10 cellular contexts compared by ENCODE assay signal in genomic region chr1:108644984-108645383, GRCh38. TPM values are rescaled to one million over a fixed set of nuclear protein-coding genes. Genes with fewer than 3 reads are reported as not detected.
DNase-seq lines count a peak whose midpoint lies in the region; ATAC-seq and TF ChIP-seq lines count a peak whose summit lies in the region.
"Had no signal": no experiment of that assay in that cellular context is flagged by ENCODE, and none has a peak within 500 bp of the region (broad histone marks: within the 10 kb centered on the region; RNA-seq: fewer than 3 reads in every experiment).

No MANE protein-coding gene starts in this region.

- H4K8ac ChIP-seq in mesenchymal stem cell (ENCODE audit: low read length): no peak overlapping the region

- dilution Hi-C loops in mammary epithelial cell (cut with HindIII; ENCODE audit: low sequenced_read_pairs): no loop called here

- ATAC-seq in activated T-helper 17 cell treated with anti-CD3 and anti-CD28 coated beads, Interleukin-2, amount 50 U/mL, for 72 hours (replicated peaks): peak; percentile 52
- peak; percentile 4 for ATAC-seq in upper lobe of right lung
- ATAC-seq: psoas muscle had no signal

- H3K9me3 ChIP-seq in mesenchymal stem cell (ENCODE audit: control insufficient read depth, low read length) (no peaks in the 10 kb centered on the region), upper lobe of right lung (no peaks in the 10 kb centered on the region), mammary epithelial cell (replicated peaks; ENCODE audit: insufficient read depth, low read length) (no peaks in the 10 kb centered on the region)
- H3K9me3 ChIP-seq: psoas muscle had no signal

- H3K4me2 ChIP-seq in mesenchymal stem cell (ENCODE audit: low read length, poor library complexity, severe bottlenecking) (no peak overlapping the region), mammary epithelial cell (ENCODE audit: insufficient read depth, low read depth, low read length) (no peak overlapping the region)

- peaks cover 28% of the 10 kb centered on the region for H3K36me3 Mint-ChIP-seq in activated T-helper 17 cell treated with anti-CD3 and anti-CD28 coated beads, Interleukin-2, amount 50 U/mL, for 72 hours (ENCODE audit: low read depth)

- no peaks in the 10 kb centered on the region for H4K20me1 ChIP-seq in mammary epithelial cell (ENCODE audit: insufficient read depth, low read length)

- TF ChIP-seq CTCF in upper lobe of right lung (IDR thresholded peaks at IDR 0.05) (no peak), mammary epithelial cell (conservative IDR thresholded peaks at IDR 0.05 in 1 of 2, IDR thresholded peaks at IDR 0.05 in 1 of 2; ENCODE audit: extremely low read depth in 1 of 2, insufficient read depth in 1 of 2, low read depth in 1 of 2, low read length in 2 of 2) (no peak)

- in situ Hi-C loops in G401 (cut with HindIII; ENCODE audit: low sequenced_read_pairs) (no loop called here), mammary epithelial cell (cut with MboI; ENCODE audit: low sequenced_read_pairs in 2 of 2) (loop anchor here in 1 of 2 donors (10.0 to 25.0 kb wide), 2 partner anchors 140 to 858 kb away; no protein-coding TSS in a partner anchor)

- BruUV-seq in mammary epithelial cell (replicated peaks; lab: Mats Ljungman, UMichigan): no TSS peak

- no peaks in the 10 kb centered on the region for H3K9me3 Mint-ChIP-seq in activated T-helper 17 cell treated with anti-CD3 and anti-CD28 coated beads, Interleukin-2, amount 50 U/mL, for 72 hours

- DNase-seq in activated T-cell treated with anti-CD3 and anti-CD28 coated beads for 1 hour (ENCODE audit: low read depth): peak; percentile 24
- no peak for DNase-seq in activated T-cell treated with anti-CD3 and anti-CD28 coated beads for 4 hours
- DNase-seq in mesenchymal stem cell: no peak
- DNase-seq in upper lobe of right lung: no peak
- no peak for DNase-seq in G401 (ENCODE audit: low spot score)
- no peak for DNase-seq in mammary epithelial cell
- no peak for DNase-seq in NCI-H748 (lab: John Stamatoyannopoulos, UW; ENCODE audit: unreplicated experiment)
- DNase-seq: psoas muscle had no signal

- WGBS in mesenchymal stem cell: 81% methylated on average over 7 of the region's 7 CpGs
- WGBS in mammary epithelial cell (ENCODE audit: low coverage, missing lambda C conversion rate): 70% methylated on average over 6 of the region's 7 CpGs

- H2AK5ac ChIP-seq in mesenchymal stem cell (ENCODE audit: low read length, severe bottlenecking): no peak overlapping the region

- peaks cover 53% of the 10 kb centered on the region for H3K4me1 Mint-ChIP-seq in activated T-helper 17 cell treated with anti-CD3 and anti-CD28 coated beads, Interleukin-2, amount 50 U/mL, for 72 hours

- H3K27me3 ChIP-seq in mesenchymal stem cell (ENCODE audit: control insufficient read depth in 1 of 2, insufficient read depth in 1 of 2, low read length in 2 of 2) (no peaks in the 10 kb centered on the region), upper lobe of right lung (no peaks in the 10 kb centered on the region), mammary epithelial cell (ENCODE audit: insufficient read depth, low read length) (no peaks in the 10 kb centered on the region)

- H3K4me1 ChIP-seq in mesenchymal stem cell (ENCODE audit: control insufficient read depth, insufficient read depth, low read depth, low read length): peaks cover 6% of the 10 kb centered on the region
- peaks cover 18% of the 10 kb centered on the region for H3K4me1 ChIP-seq in upper lobe of right lung
- peaks cover 7% of the 10 kb centered on the region for H3K4me1 ChIP-seq in mammary epithelial cell (ENCODE audit: insufficient read depth, low read length)
- H3K4me1 ChIP-seq: psoas muscle had no signal

- no peak overlapping the region for H3K14ac ChIP-seq in mesenchymal stem cell (ENCODE audit: low read length in 2 of 2)

- peak overlapping the region; percentile 22 to 61 for H2BK12ac ChIP-seq in mesenchymal stem cell (ENCODE audit: low read length in 2 of 2)

- H3K36me3 ChIP-seq in mesenchymal stem cell (ENCODE audit: control insufficient read depth in 1 of 2, insufficient read depth in 2 of 2, low read depth in 1 of 2, low read length in 2 of 2): no peaks in the 10 kb centered on the region
- no peaks in the 10 kb centered on the region for H3K36me3 ChIP-seq in upper lobe of right lung
- H3K36me3 ChIP-seq in mammary epithelial cell (ENCODE audit: insufficient read depth, low read length): no peaks in the 10 kb centered on the region

- no peak overlapping the region for H3K27ac ChIP-seq in mesenchymal stem cell (ENCODE audit: low read length, poor library complexity, severe bottlenecking)
- H3K27ac ChIP-seq in upper lobe of right lung: peak overlapping the region; percentile 89
- H3K27ac ChIP-seq in mammary epithelial cell (ENCODE audit: insufficient read depth, low read depth, low read length): no peak overlapping the region
- H3K27ac ChIP-seq: psoas muscle had no signal

- no peak overlapping the region for H2BK120ac ChIP-seq in mesenchymal stem cell (ENCODE audit: low read depth, low read length)

- H3K4me3 Mint-ChIP-seq in activated T-helper 17 cell treated with anti-CD3 and anti-CD28 coated beads, Interleukin-2, amount 50 U/mL, for 72 hours: peak overlapping the region; percentile 77

- H3K4ac ChIP-seq in mesenchymal stem cell (ENCODE audit: low read depth in 1 of 2, low read length in 2 of 2): no peak overlapping the region

- H3K4me3 ChIP-seq in mesenchymal stem cell (ENCODE audit: insufficient read depth in 1 of 2, low read depth in 1 of 2, low read length in 2 of 2) (no peak overlapping the region), upper lobe of right lung (no peak overlapping the region), mammary epithelial cell (replicated peaks in 1 of 3; ENCODE audit: insufficient read depth in 1 of 3, low read depth in 2 of 3, low read length in 3 of 3) (no peak overlapping the region)
- H3K4me3 ChIP-seq: K562, psoas muscle had no signal

- no peak overlapping the region for H2BK15ac ChIP-seq in mesenchymal stem cell (ENCODE audit: low read depth, poor library complexity, severe bottlenecking)

- H3K9ac ChIP-seq in mesenchymal stem cell (ENCODE audit: low read length) (no peak overlapping the region), mammary epithelial cell (ENCODE audit: insufficient read depth, low read length) (no peak overlapping the region)

- intact Hi-C loops in upper lobe of right lung (cut with DNase I): loop anchor here (10.0 kb wide), 1 partner anchor 130 kb away; no protein-coding TSS in a partner anchor
- intact Hi-C loops in mammary epithelial cell (cut with micrococcal nuclease): loop anchor here (10.0 kb wide), 2 partner anchors 430 to 860 kb away; no protein-coding TSS in a partner anchor

- CTCF ChIA-PET in mammary epithelial cell (lab: Charles Lee; ENCODE audit: low non-redundant PET): no interaction called here

- H3K23ac ChIP-seq in mesenchymal stem cell (ENCODE audit: low read length in 2 of 2): no peak overlapping the region

- H3K18ac ChIP-seq in mesenchymal stem cell (ENCODE audit: low read depth in 1 of 2, low read length in 2 of 2): peak overlapping the region in 1 of 2 experiments; percentile 50

- no peaks in the 10 kb centered on the region for H3K27me3 Mint-ChIP-seq in activated T-helper 17 cell treated with anti-CD3 and anti-CD28 coated beads, Interleukin-2, amount 50 U/mL, for 72 hours

- H4K91ac ChIP-seq in mesenchymal stem cell (ENCODE audit: low read length): no peak overlapping the region

- no peaks in the 10 kb centered on the region for H3K79me2 ChIP-seq in mammary epithelial cell (ENCODE audit: insufficient read depth, low read length)

- H2AFZ ChIP-seq in mesenchymal stem cell (ENCODE audit: low read depth, low read length): no peak overlapping the region
- H2AFZ ChIP-seq in mammary epithelial cell (ENCODE audit: low read depth, low read length): no peak overlapping the region

- no peak overlapping the region for H2BK5ac ChIP-seq in mesenchymal stem cell (ENCODE audit: low read depth, low read length, poor library complexity, severe bottlenecking)

- H3K79me1 ChIP-seq in mesenchymal stem cell (replicated peaks; ENCODE audit: low read length, poor library complexity, severe bottlenecking): no peaks in the 10 kb centered on the region

- peak overlapping the region; percentile 96 for H3K27ac Mint-ChIP-seq in activated T-helper 17 cell treated with anti-CD3 and anti-CD28 coated beads, Interleukin-2, amount 50 U/mL, for 72 hours

RNA-seq across cellular contexts. Expression of gene HENMT1, which starts 15.9 kb away (rescaled TPM):
- total RNA-seq in activated T-helper 17 cell treated with anti-CD3 and anti-CD28 coated beads, Interleukin-2, amount 50 U/mL, for 72 hours: 10 to 100 TPM; 17.5 to 21.6 TPM
- 2.1 TPM for polyA plus RNA-seq in mesenchymal stem cell (2013, experiment 1 of 2)
- polyA plus RNA-seq in mesenchymal stem cell (2013, experiment 2 of 2): 2.1 TPM
- total RNA-seq in upper lobe of right lung (5.6 TPM), mammary epithelial cell (1 to 10 TPM; 1.3 to 6.7 TPM)
- total RNA-seq in G401 (2014; rRNA removed; shearing (Covaris generic)): not detected in 2 replicates
- 1.1 TPM for polyA plus RNA-seq in mammary epithelial cell
- polyA minus RNA-seq in mammary epithelial cell: not detected
- total RNA-seq: K562 had no signal
- polyA plus RNA-seq: K562 had no signal

RNA-seq across cellular contexts. Expression of gene PRPF38B, which starts 47.1 kb away (rescaled TPM):
- total RNA-seq in activated T-helper 17 cell treated with anti-CD3 and anti-CD28 coated beads, Interleukin-2, amount 50 U/mL, for 72 hours: 10 to 100 TPM; 70.3 to 70.6 TPM
- polyA plus RNA-seq in mesenchymal stem cell (2013, experiment 1 of 2): 36.3 TPM
- polyA plus RNA-seq in mesenchymal stem cell (2013, experiment 2 of 2): 36.0 TPM
- total RNA-seq in upper lobe of right lung (39.3 TPM), mammary epithelial cell (10 to 100 TPM; 14.5 to 52.2 TPM)
- 10.3 and 18.9 TPM in 2 replicates for total RNA-seq in G401 (2014; rRNA removed; shearing (Covaris generic))
- 20.6 TPM for polyA plus RNA-seq in mammary epithelial cell
- polyA minus RNA-seq in mammary epithelial cell: 5.2 TPM
